37 cellular contexts compared by ENCODE assay signal in genomic region chr20:58967652-58968429, GRCh38. TPM values are rescaled to one million over a fixed set of nuclear protein-coding genes. Genes with fewer than 3 reads are reported as not detected.
"Had no signal": no experiment of that assay in that cellular context is flagged by ENCODE, and none has a peak within 500 bp of the region (broad histone marks: within the 10 kb centered on the region; RNA-seq: fewer than 3 reads in every experiment).

No MANE protein-coding gene starts in this region.

- ATAC-seq: foreskin keratinocyte; gastroesophageal sphincter; heart left ventricle; left cardiac atrium; left lung; mucosa of descending colon; sciatic nerve; stimulated activated naive CD8-positive, alpha-beta T cell treated with anti-CD3 and anti-CD28 coated beads, Interleukin-15, amount 100 ng/mL, for 72 hours; upper lobe of right lung had no signal

- H3K27me3 ChIP-seq: esophagus muscularis mucosa, gastroesophageal sphincter, heart left ventricle, hepatocyte, left lung, neural progenitor cell, ovary, upper lobe of right lung, uterus had no signal

- H3K4me1 Mint-ChIP-seq: mesothelial cell of epicardium; nephron; stimulated activated naive CD8-positive, alpha-beta T cell treated with anti-CD3 and anti-CD28 coated beads, Interleukin-15, amount 100 ng/mL, for 72 hours had no signal

- H3K4me1 ChIP-seq: esophagus muscularis mucosa, foreskin keratinocyte, gastroesophageal sphincter, heart left ventricle, left lung, suprapubic skin, transverse colon, upper lobe of right lung, uterus had no signal

- H3K4me3 ChIP-seq: esophagus muscularis mucosa, gastroesophageal sphincter, heart left ventricle, hepatocyte, left lung, mucosa of descending colon, neural progenitor cell, ovary, smooth muscle cell, suprapubic skin, transverse colon, upper lobe of right lung, uterus had no signal

- H3K27ac ChIP-seq: esophagus muscularis mucosa, foreskin keratinocyte, gastroesophageal sphincter, heart left ventricle, hepatocyte, left lung, neural progenitor cell, ovary, suprapubic skin, transverse colon, upper lobe of right lung, uterus had no signal

- H3K36me3 Mint-ChIP-seq: naive B cell, neural progenitor cell had no signal

- DNase-seq: effector memory CD4-positive, alpha-beta T cell; foreskin keratinocyte; heart left ventricle; left cardiac atrium; left lung; mesenchymal stem cell; mucosa of descending colon; naive B cell; nucleus accumbens; ovary; stimulated activated CD4-positive, alpha-beta T cell treated with anti-CD3 and anti-CD28 coated beads, Interleukin-12 subunit alpha, Interleukin-12 subunit beta, amount 100 ng/mL, for 4 hours; stimulated activated CD4-positive, alpha-beta T cell treated with anti-CD3 and anti-CD28 coated beads, Interleukin-1b, Interleukin-23, amount 100 ng/mL, for 48 hours; stimulated activated CD4-positive, alpha-beta T cell treated with anti-CD3 and anti-CD28 coated beads, Interleukin-4, amount 100 ng/mL, for 1 hour; stimulated activated CD8-positive, alpha-beta memory T cell treated with anti-CD3 and anti-CD28 coated beads, Interleukin-4, amount 100 ng/mL, for 48 hours; stimulated activated naive CD4-positive, alpha-beta T cell; stimulated activated naive CD8-positive, alpha-beta T cell treated with anti-CD3 and anti-CD28 coated beads, Interleukin-15, amount 100 ng/mL, for 72 hours; transverse colon; upper lobe of right lung; uterus had no signal

- H3K4me2 ChIP-seq: hepatocyte, neural progenitor cell, smooth muscle cell had no signal

- FAIRE-seq: colon, endothelial cell of umbilical vein, islet of Langerhans had no signal

- H3K27ac Mint-ChIP-seq: dendritic cell treated with granulocyte-macrophage colony-stimulating factor and Interleukin-4, amounts not matched to agents 40 ng/mL and 50 ng/mL, for 4 days; mesothelial cell of epicardium; naive B cell; nephron; neural progenitor cell; progenitor cell of endocrine pancreas; stimulated activated naive CD8-positive, alpha-beta T cell treated with anti-CD3 and anti-CD28 coated beads, Interleukin-15, amount 100 ng/mL, for 72 hours had no signal

- H3K9me3 Mint-ChIP-seq: dendritic cell treated with granulocyte-macrophage colony-stimulating factor and Interleukin-4, amounts not matched to agents 40 ng/mL and 50 ng/mL, for 4 days had no signal

- H3K4me3 Mint-ChIP-seq: dendritic cell treated with granulocyte-macrophage colony-stimulating factor and Interleukin-4, amounts not matched to agents 40 ng/mL and 50 ng/mL, for 4 days; mesothelial cell of epicardium; naive B cell; nephron; neural progenitor cell; stimulated activated naive CD8-positive, alpha-beta T cell treated with anti-CD3 and anti-CD28 coated beads, Interleukin-15, amount 100 ng/mL, for 72 hours had no signal

- H3K79me2 ChIP-seq: hepatocyte had no signal

- H2AFZ ChIP-seq: hepatocyte, neural progenitor cell had no signal

- H3K9ac ChIP-seq: neural progenitor cell had no signal

- H3K9me3 ChIP-seq: left lung, mucosa of descending colon, ovary, transverse colon, upper lobe of right lung had no signal

- H3K36me3 ChIP-seq: esophagus muscularis mucosa, gastroesophageal sphincter, heart left ventricle, left lung, neural progenitor cell, ovary, suprapubic skin, transverse colon, upper lobe of right lung, uterus had no signal

RNA-seq across cellular contexts. Expression of gene TUBB1, which starts 51.4 kb away (rescaled TPM):
- total RNA-seq: endothelial cell of umbilical vein, epithelial cell of proximal tubule, foreskin keratinocyte, kidney epithelial cell, lung microvascular endothelial cell, mesothelial cell of epicardium, mucosa of descending colon, transverse colon had no signal
- polyA plus RNA-seq: fibroblast of lung, foreskin keratinocyte, smooth muscle cell had no signal
